Comparison of ENCODE assay signal across 21 cellular contexts in the genomic region with DNA sequence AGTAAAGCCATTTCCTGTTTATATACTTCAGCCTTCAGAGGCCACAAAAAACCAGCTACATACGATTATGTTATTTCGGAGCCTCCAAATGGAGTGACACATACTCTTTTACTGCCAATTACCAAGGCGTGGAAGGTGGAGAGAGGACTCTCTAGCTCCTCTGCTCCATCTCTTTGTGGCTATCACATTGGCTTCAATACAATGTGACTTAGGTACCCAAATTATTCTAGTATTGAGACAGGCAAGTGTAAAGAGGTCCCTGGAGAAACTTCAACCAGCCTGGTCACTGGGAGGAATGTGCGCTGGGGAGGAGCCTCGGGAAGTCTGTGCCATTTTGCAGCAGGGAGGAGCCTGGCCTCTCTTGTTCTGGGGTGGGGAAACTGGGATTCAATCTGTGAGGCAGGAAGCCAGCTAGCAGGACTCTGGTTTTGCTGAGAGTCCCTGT.
DNase-seq lines count a peak whose midpoint lies in the region; ATAC-seq and TF ChIP-seq lines count a peak whose summit lies in the region.
"Had no signal": no experiment of that assay in that cellular context is flagged by ENCODE, and none has a peak within 500 bp of the region (broad histone marks: within the 10 kb centered on the region; RNA-seq: fewer than 3 reads in every experiment).

No MANE protein-coding gene starts in this region.

- no peak for ATAC-seq in left lobe of liver
- ATAC-seq: mucosa of descending colon, right lobe of liver had no signal

- no peak for TF ChIP-seq CTCF in nephron progenitor cell (IDR thresholded peaks at IDR 0.05)

- DNase-seq in EL, result peak; percentile 76
- peak; percentile 94 for DNase-seq in MG63
- no peak for DNase-seq in epithelial cell of prostate (ENCODE audit: low read depth, low spot score)
- DNase-seq in nephron progenitor cell, result no peak
- no peak for DNase-seq in NCI-H345 (lab: John Stamatoyannopoulos, UW)
- DNase-seq in effector memory CD4-positive, alpha-beta T cell, result no peak
- no peak for DNase-seq in left lobe of liver (ENCODE audit: low spot score)
- DNase-seq in iPS-NIHi11 (ENCODE audit: low spot score), result no peak
- DNase-seq: activated CD4-positive, CD25-positive, alpha-beta regulatory T cell treated with anti-CD3 and anti-CD28 coated beads, Interleukin-2, amount 50 U/mL, for 72 hours; amygdala; mucosa of descending colon; NCI-H146; NCI-H2227 treated with DMSO at 0.1 percent for 48 hours; NK-92 treated with Interleukin-12 subunit alpha and Interleukin-12 subunit beta, amount 100 ng/mL, for 24 hours; occipital lobe; right lobe of liver had no signal

- H3K27ac ChIP-seq in epithelial cell of prostate, result peak overlapping the region; percentile 77
- no peak overlapping the region for H3K27ac ChIP-seq in effector memory CD4-positive, alpha-beta T cell (ENCODE audit: insufficient read depth, low read length, poor library complexity, severe bottlenecking)
- H3K27ac ChIP-seq: hepatocyte, KMS-11, right lobe of liver, suprapubic skin had no signal

- no peak overlapping the region; the same call in 1 of the 2 replicates for H3K4me3 ChIP-seq in MG63
- H3K4me3 ChIP-seq in effector memory CD4-positive, alpha-beta T cell (ENCODE audit: insufficient read depth, low read depth, low read length, poor library complexity, severe bottlenecking), result no peak overlapping the region
- H3K4me3 ChIP-seq: hepatocyte, mucosa of descending colon, right lobe of liver, suprapubic skin had no signal

- no peaks in the 10 kb centered on the region for H3K9me3 ChIP-seq in MG63
- H3K9me3 ChIP-seq in effector memory CD4-positive, alpha-beta T cell (ENCODE audit: control insufficient read depth, low read length), result no peaks in the 10 kb centered on the region
- H3K9me3 ChIP-seq: mucosa of descending colon, right lobe of liver, suprapubic skin had no signal

- H3K27ac Mint-ChIP-seq in nephron progenitor cell, result peak overlapping the region; percentile 39
- H3K27ac Mint-ChIP-seq: activated T-helper 2 cell treated with anti-CD3 and anti-CD28 coated beads, Interferon-gamma antibody, Interleukin-2, Interleukin-4, amounts not matched to agents 10 μg/mL and 5 μg/mL and 100 μg/mL, durations not matched to agents 14 hours and 24 hours and 36 hours; T-helper 1 cell treated with Interleukin-12 subunit alpha and Interleukin-12 subunit beta and Interleukin-4 antibody, amounts not matched to agents 30 μg/mL and 1 μg/mL, for 36 hours had no signal

- H3K36me3 ChIP-seq in MG63, result no peaks in the 10 kb centered on the region
- no peaks in the 10 kb centered on the region for H3K36me3 ChIP-seq in effector memory CD4-positive, alpha-beta T cell (ENCODE audit: control insufficient read depth, insufficient read depth, low read length)
- H3K36me3 ChIP-seq: right lobe of liver, suprapubic skin had no signal

- peaks cover 7% of the 10 kb centered on the region for H3K36me3 Mint-ChIP-seq in nephron progenitor cell (ENCODE audit: low read depth)

- no peaks in the 10 kb centered on the region for H3K27me3 ChIP-seq in MG63
- no peaks in the 10 kb centered on the region for H3K27me3 ChIP-seq in effector memory CD4-positive, alpha-beta T cell (replicated peaks; ENCODE audit: control insufficient read depth, insufficient read depth, low read length, poor library complexity, severe bottlenecking)
- H3K27me3 ChIP-seq: hepatocyte, right lobe of liver, suprapubic skin had no signal

- no peak overlapping the region for H3K4me3 Mint-ChIP-seq in nephron progenitor cell
- H3K4me3 Mint-ChIP-seq: T-helper 1 cell treated with Interleukin-12 subunit alpha and Interleukin-12 subunit beta and Interleukin-4 antibody, amounts not matched to agents 30 μg/mL and 1 μg/mL, for 36 hours had no signal

- H3K4me1 ChIP-seq in effector memory CD4-positive, alpha-beta T cell (ENCODE audit: control insufficient read depth, insufficient read depth, low read length, poor library complexity, severe bottlenecking), result no peaks in the 10 kb centered on the region
- H3K4me1 ChIP-seq: right lobe of liver, suprapubic skin had no signal

- H3K27me3 Mint-ChIP-seq in nephron progenitor cell (ENCODE audit: low read depth, poor library complexity), result peaks cover 8% of the 10 kb centered on the region

- H3K9me3 Mint-ChIP-seq in nephron progenitor cell, result peaks cover 18% of the 10 kb centered on the region
- H3K9me3 Mint-ChIP-seq: T-helper 1 cell treated with Interleukin-12 subunit alpha and Interleukin-12 subunit beta and Interleukin-4 antibody, amounts not matched to agents 30 μg/mL and 1 μg/mL, for 36 hours had no signal

- peaks cover 37% of the 10 kb centered on the region for H3K4me1 Mint-ChIP-seq in nephron progenitor cell

Comparison
In these comparisons a context has a peak if more than half of its experiments do, and no peak if none do; other contexts are left out.
1. DNase-seq: peak in EL (single experiment) and MG63 (single experiment); none in epithelial cell of prostate (single experiment), nephron progenitor cell (single experiment), NCI-H345 (single experiment), effector memory CD4-positive, alpha-beta T cell (0 of 3), left lobe of liver (single experiment) and iPS-NIHi11 (single experiment).